17 cellular contexts compared by ENCODE assay signal in the genomic region with DNA sequence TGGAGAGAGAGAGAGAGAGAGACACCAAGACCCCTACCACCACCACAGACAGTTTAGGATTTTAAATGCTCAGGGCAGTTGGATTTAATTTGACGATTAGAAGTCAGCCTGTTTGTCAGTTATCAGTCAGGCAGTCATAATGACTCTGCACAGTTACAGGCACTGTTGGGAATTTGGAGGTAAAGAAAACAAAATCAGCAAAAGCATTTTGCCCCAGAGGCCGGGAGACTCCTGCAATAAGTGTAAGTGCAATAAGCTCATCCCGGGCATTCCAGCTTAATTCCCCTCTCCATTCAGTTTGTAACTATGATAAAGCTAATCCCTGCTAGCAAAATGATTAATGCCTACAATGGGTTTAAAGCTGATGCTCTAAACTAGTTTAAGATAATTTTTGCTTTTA. TPM values are rescaled to one million over a fixed set of nuclear protein-coding genes. Genes with fewer than 3 reads are reported as not detected.
DNase-seq lines count a peak whose midpoint lies in the region; ATAC-seq, FAIRE-seq and TF ChIP-seq lines count a peak whose summit lies in the region.
"Had no signal": no experiment of that assay in that cellular context is flagged by ENCODE, and none has a peak within 500 bp of the region (broad histone marks: within the 10 kb centered on the region; RNA-seq: fewer than 3 reads in every experiment).

No MANE protein-coding gene starts in this region.

- no peaks in the 10 kb centered on the region for H3K9me2 ChIP-seq in SK-N-SH

- TF ChIP-seq POLR2A in HepG2 (IDR thresholded peaks at IDR 0.05; ENCODE audit: insufficient read depth in 1 of 2, low read depth in 2 of 2, low read length in 2 of 2) (no peak), right lobe of liver (IDR thresholded peaks at IDR 0.05) (no peak)

- no peaks in the 10 kb centered on the region for H3K9me3 ChIP-seq in HepG2 (ENCODE audit: low read length)
- H3K9me3 ChIP-seq in right lobe of liver = no peaks in the 10 kb centered on the region
- H3K9me3 ChIP-seq in SK-N-SH = no peaks in the 10 kb centered on the region
- H3K9me3 ChIP-seq: Caco-2, SJSA1 had no signal

- POLR2A ChIA-PET in HepG2 (lab: Yijun Ruan, JAX) (no interaction called here), SK-N-SH (lab: Yijun Ruan, JAX) (no interaction called here)

- 8% methylated on average over 3 of the region's 3 CpGs for WGBS in HepG2 (ENCODE audit: low lambda C conversion rate)
- WGBS in right lobe of liver (ENCODE audit: insufficient coverage, low coverage, low lambda C conversion rate, missing lambda C conversion rate) = 51% methylated on average over 3 of the region's 3 CpGs
- 29% methylated on average over 3 of the region's 3 CpGs for WGBS in SK-N-SH (ENCODE audit: low lambda C conversion rate)

- TF ChIP-seq CTCF in HepG2 (CRISPR knock-in tag; IDR thresholded peaks at IDR 0.05) (no peak), right lobe of liver (IDR thresholded peaks at IDR 0.05) (no peak), SK-N-SH (IDR thresholded peaks at IDR 0.05) (no peak)

- intact Hi-C loops in HepG2 (cut with micrococcal nuclease; ENCODE audit: unreplicated experiment) (no loop called here), right lobe of liver (cut with DNase I) (no loop called here)

- no peak overlapping the region for H3K9ac ChIP-seq in HepG2 (ENCODE audit: insufficient read depth, low read depth, low read length)
- no peak overlapping the region for H3K9ac ChIP-seq in SK-N-SH

- H4K20me1 ChIP-seq in HepG2 (ENCODE audit: insufficient read depth, low read length) = no peaks in the 10 kb centered on the region
- no peaks in the 10 kb centered on the region for H4K20me1 ChIP-seq in SK-N-SH (ENCODE audit: insufficient read depth)

- H3K79me2 ChIP-seq in HepG2 (ENCODE audit: insufficient read depth, low read length) = no peaks in the 10 kb centered on the region
- peaks cover 46% of the 10 kb centered on the region; the same call in 1 of the 2 replicates for H3K79me2 ChIP-seq in SK-N-SH (ENCODE audit: insufficient read depth)

- H3K4me2 ChIP-seq in HepG2 (ENCODE audit: low read depth, low read length) (no peak overlapping the region), SK-N-SH (0 out of 2 replicates have a peak overlapping the region, but pooled peaks have one; percentile 14)

- no peak for TF ChIP-seq EP300 in HepG2 (IDR thresholded peaks at IDR 0.05; ENCODE audit: low read depth in 2 of 2, low read length in 2 of 2)
- no peak for TF ChIP-seq EP300 in HepG2 (CRISPR knock-in tag; IDR thresholded peaks at IDR 0.05; ENCODE audit: borderline replicate concordance)
- peak in 1 of 2 experiments; percentile 67; a peak in 1 of 4 replicates for TF ChIP-seq EP300 in SK-N-SH (IDR thresholded peaks at IDR 0.05; ENCODE audit: borderline replicate concordance in 1 of 2, low read depth in 1 of 2, low read length in 1 of 2)

- H3K36me3 ChIP-seq in HepG2 (replicated peaks in 1 of 2; ENCODE audit: control insufficient read depth in 1 of 2, insufficient read depth in 2 of 2, low read length in 2 of 2) (no peaks in the 10 kb centered on the region), right lobe of liver (no peaks in the 10 kb centered on the region), SK-N-SH (replicated peaks in 1 of 2; ENCODE audit: control insufficient read depth in 1 of 2, insufficient read depth in 2 of 2, low read length in 1 of 2) (peaks cover 8 to 11% of the 10 kb centered on the region in 2 experiments)
- H3K36me3 ChIP-seq: SJSA1 had no signal

- TF ChIP-seq RAD21 in HepG2 (CRISPR knock-in tag; IDR thresholded peaks at IDR 0.05) = no peak
- no peak for TF ChIP-seq RAD21 in SK-N-SH (IDR thresholded peaks at IDR 0.05; ENCODE audit: low read length)

- in situ Hi-C loops in HepG2 (cut with HindIII; ENCODE audit: extremely low pct_ligation_motif_present, low pct_unique_long_range_greater_than_20kb) = loop anchor here (25.0 kb wide), 1 partner anchor 557 kb away; no protein-coding TSS in a partner anchor
- in situ Hi-C loops in G401 (cut with HindIII; ENCODE audit: low sequenced_read_pairs) = no loop called here

- no TSS peak for BruUV-seq in HepG2 (replicated peaks; lab: Mats Ljungman, UMichigan)

- H3K4me1 ChIP-seq in HepG2 (ENCODE audit: insufficient read depth, low read length) (no peaks in the 10 kb centered on the region), right lobe of liver (no peaks in the 10 kb centered on the region), SK-N-SH (ENCODE audit: control insufficient read depth in 1 of 2, insufficient read depth in 2 of 2, low read depth in 1 of 2, low read length in 1 of 2) (peaks cover 28 to 54% of the 10 kb centered on the region in 2 experiments)

- no peaks in the 10 kb centered on the region for H3K27me3 ChIP-seq in HepG2 (ENCODE audit: control insufficient read depth in 1 of 2, insufficient read depth in 2 of 2, low read length in 2 of 2)
- H3K27me3 ChIP-seq in right lobe of liver = no peaks in the 10 kb centered on the region
- no peaks in the 10 kb centered on the region for H3K27me3 ChIP-seq in SK-N-SH (ENCODE audit: insufficient read depth)
- H3K27me3 ChIP-seq: SJSA1 had no signal

- no peak for FAIRE-seq in HepG2 (lab: Jason Lieb, UNC)
- FAIRE-seq: A204.1, G401.6, GM12891, GM19239 had no signal

- H3F3A ChIP-seq in SK-N-SH (replicated peaks; ENCODE audit: insufficient read depth) = peaks cover 40% of the 10 kb centered on the region

- DNase-seq in HepG2 (ENCODE audit: low spot score) = no peak
- no peak for DNase-seq in right lobe of liver
- DNase-seq in SK-N-SH = no peak
- DNase-seq in islet precursor cell = peak; percentile 54
- DNase-seq in G401 (ENCODE audit: low spot score) = no peak
- DNase-seq in NCI-H1048 (lab: John Stamatoyannopoulos, UW) = no peak
- no peak for DNase-seq in AG20443 (ENCODE audit: low spot score)
- DNase-seq: Caco-2, DMS79 had no signal

- no peak overlapping the region for H2AFZ ChIP-seq in HepG2 (ENCODE audit: low read length)
- no peak overlapping the region for H2AFZ ChIP-seq in SK-N-SH (ENCODE audit: low read depth)

- ATAC-seq in HepG2 = no peak
- ATAC-seq in right lobe of liver = no peak
- ATAC-seq in HG02759 (IDR thresholded peaks at IDR 0.05; ENCODE audit: unreplicated experiment) = no peak
- ATAC-seq: HCT116 had no signal

- CTCF ChIA-PET in HepG2 (lab: Yijun Ruan, JAX; ENCODE audit: low intra/inter-chr PET ratio, low total read pairs) (no interaction called here), SK-N-SH (lab: Yijun Ruan, JAX) (interaction anchor here (0.6 to 2.4 kb wide), 7 partner anchors 15 to 552 kb away, joined by 3 to 16 read pairs (median 4); a partner anchor contains a TSS)

- no peak overlapping the region for H3K27ac ChIP-seq in HepG2 (ENCODE audit: extremely low read length, insufficient read depth, low read length)
- no peak overlapping the region for H3K27ac ChIP-seq in right lobe of liver
- peak overlapping the region in 1 of 2 experiments; percentile 97; a peak in 2 of 4 replicates for H3K27ac ChIP-seq in SK-N-SH (ENCODE audit: low read depth in 2 of 2, low read length in 1 of 2)
- H3K27ac ChIP-seq: RWPE1, SJSA1 had no signal

- H3K4me3 ChIP-seq in HepG2 (replicated peaks in 1 of 3; ENCODE audit: insufficient read depth in 1 of 3, low read depth in 2 of 3, low read length in 3 of 3) = no peak overlapping the region
- no peak overlapping the region for H3K4me3 ChIP-seq in right lobe of liver
- no peak overlapping the region for H3K4me3 ChIP-seq in SK-N-SH (ENCODE audit: low read depth in 2 of 2, low read length in 1 of 2)
- H3K4me3 ChIP-seq: SJSA1 had no signal

TF ChIP-seq in HepG2, 621 proteins besides CTCF, POLR2A, EP300 and RAD21:
- TF ChIP-seq HNRNPK (IDR thresholded peaks at IDR 0.05; ENCODE audit: low read depth, low read length, poor library complexity, severe bottlenecking) (peak; percentile 87), MXD4 (CRISPR knock-in tag; IDR thresholded peaks at IDR 0.05) (no peak)

TF ChIP-seq in SK-N-SH, 30 proteins besides CTCF, POLR2A, EP300 and RAD21 (continues in another document):
- TF ChIP-seq SMC3 (IDR thresholded peaks at IDR 0.05; ENCODE audit: low read depth, low read length) (no peak), TEAD4 (IDR thresholded peaks at IDR 0.05; ENCODE audit: borderline replicate concordance, insufficient read depth) (no peak), TCF12 (IDR thresholded peaks at IDR 0.05) (no peak), RFX5 (IDR thresholded peaks at IDR 0.05; ENCODE audit: low read length) (no peak), NRF1 (IDR thresholded peaks at IDR 0.05; ENCODE audit: low read depth, low read length) (no peak)

RNA-seq across cellular contexts. Expression of a gene that starts 13.5 kb away (rescaled TPM):
- total RNA-seq in HepG2 (2016; rRNA removed; fragmentation: Illumina TruSeq; extraction: Trizol) (0.13 TPM in 1 of 2 replicates, not detected in the other), right lobe of liver (1 to 10 TPM in 1 of 6 experiments, under 1 TPM in 5; 0.23 to 1.3 (median 0.53) TPM)
- total RNA-seq in HepG2 (2016; cell fraction: cytosol; rRNA removed; fragmentation: Illumina TruSeq; extraction: Trizol; ENCODE audit: low read depth) = 0.09 TPM in 1 of 2 replicates, not detected in the other
- 0.13 TPM in 1 of 2 replicates, not detected in the other for total RNA-seq in HepG2 (2016; cell fraction: insoluble cytoplasmic fraction; rRNA removed; fragmentation: Illumina TruSeq; extraction: Trizol)
- total RNA-seq in HepG2 (2016; cell fraction: membrane; rRNA removed; fragmentation: Illumina TruSeq; extraction: Trizol) = not detected in 2 replicates
- total RNA-seq in HepG2 (2016; cell fraction: nucleus; rRNA removed; fragmentation: Illumina TruSeq; extraction: Trizol) = not detected in 2 replicates
- polyA plus RNA-seq in HepG2 (2011; rRNA removed) (0.05 and 0.08 TPM in 2 replicates), SK-N-SH (2012; rRNA removed) (51.1 and 64.1 TPM in 2 replicates)
- 0.01 TPM in 1 of 2 replicates, not detected in the other for polyA plus RNA-seq in HepG2 (2011; cell fraction: cytosol; rRNA removed)
- 0.03 TPM in 1 of 2 replicates, not detected in the other for polyA plus RNA-seq in HepG2 (2011; cell fraction: nucleus; rRNA removed)
- not detected in 2 replicates for polyA plus RNA-seq in HepG2 (2012)
- not detected in 2 replicates for polyA plus RNA-seq in HepG2 (2016; cell fraction: cytosol; fragmentation: Illumina TruSeq; extraction: Trizol; ENCODE audit: low read depth)
- polyA plus RNA-seq in HepG2 (2016; cell fraction: insoluble cytoplasmic fraction; fragmentation: Illumina TruSeq; extraction: Trizol; ENCODE audit: low read depth) = 0.21 TPM in 1 of 2 replicates, not detected in the other
- polyA plus RNA-seq in HepG2 (2016; cell fraction: membrane; fragmentation: Illumina TruSeq; extraction: Trizol; ENCODE audit: low read depth) = not detected in 2 replicates
- 0.11 and 0.19 TPM in 2 replicates for polyA plus RNA-seq in HepG2 (2016; cell fraction: nucleus; fragmentation: Illumina TruSeq; extraction: Trizol; ENCODE audit: insufficient read depth, low read depth)
- polyA minus RNA-seq in HepG2 (2011; rRNA and poly(A)+ RNA removed; ENCODE audit: low replicate concordance) = 7.6 TPM in 1 of 2 replicates, not detected in the other
- polyA minus RNA-seq in HepG2 (2011; cell fraction: cytosol; rRNA and poly(A)+ RNA removed) = not detected in 2 replicates
- 0.12 and 0.13 TPM in 2 replicates for polyA minus RNA-seq in HepG2 (2011; cell fraction: nucleus; rRNA and poly(A)+ RNA removed)
- 61.6 and 67.3 TPM in 2 replicates for polyA plus RNA-seq in SK-N-SH (2012; cell fraction: cytosol; rRNA removed)
- 66.6 and 76.1 TPM in 2 replicates for polyA plus RNA-seq in SK-N-SH (2012; cell fraction: nucleus; rRNA removed)
- 12.2 and 13.8 TPM in 2 replicates for total RNA-seq in G401 (2014; rRNA removed; shearing (Covaris generic))
